Comparison of ENCODE assay signal across 8 cellular contexts in the genomic region with DNA sequence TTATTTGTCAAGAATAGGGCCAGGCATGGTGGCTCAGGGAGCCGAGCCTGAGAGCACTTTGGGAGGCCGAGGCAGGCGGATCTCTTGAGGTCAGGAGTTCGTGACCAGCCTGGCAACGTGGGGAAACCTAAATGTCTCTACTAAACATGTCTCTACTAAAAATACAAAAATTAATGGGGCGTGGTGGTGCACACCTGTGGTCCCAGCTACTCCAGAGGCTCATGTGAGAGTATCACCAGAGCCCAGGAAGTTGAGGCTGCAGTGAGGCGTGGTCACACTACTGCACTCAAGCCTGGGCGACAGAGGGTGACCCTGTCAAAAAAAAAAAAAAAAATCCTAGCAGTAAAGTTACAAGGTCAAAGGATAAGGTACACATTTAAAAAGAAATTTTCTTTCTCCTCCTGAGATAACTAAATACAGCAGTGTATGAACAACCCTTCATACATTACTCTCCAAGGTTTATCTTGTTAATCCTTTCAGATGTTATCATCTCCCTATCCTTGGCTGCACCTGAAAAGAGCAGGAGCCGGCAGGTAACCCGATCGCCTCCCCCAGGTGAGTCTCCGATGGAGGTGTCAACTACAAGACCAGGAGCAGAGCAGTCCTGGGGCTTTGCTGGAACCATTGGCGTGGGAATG.
DNase-seq lines count a peak whose midpoint lies in the region; ATAC-seq, FAIRE-seq and TF ChIP-seq lines count a peak whose summit lies in the region.

No MANE protein-coding gene starts in this region.

- WGBS in heart right ventricle, 2 donors = 48 to 53% methylated on average over 13 of the region's 13 CpGs
- WGBS in HepG2 (ENCODE audit: low lambda C conversion rate) = 21% methylated on average over 11 of the region's 13 CpGs
- 44% methylated on average over 13 of the region's 13 CpGs for WGBS in urinary bladder

- H3K36me3 Mint-ChIP-seq in activated naive CD8-positive, alpha-beta T cell treated with anti-CD3 and anti-CD28 coated beads, Interleukin-2, amount 50 U/mL, for 24 hours (ENCODE audit: low read depth) = no peaks in the 10 kb centered on the region

- CTCF ChIA-PET in HepG2 (lab: Yijun Ruan, JAX; ENCODE audit: low intra/inter-chr PET ratio, low total read pairs) = no interaction called here

- H4K20me1 ChIP-seq in HepG2 (ENCODE audit: insufficient read depth, low read length) = 0 out of 2 replicates have a peak, but pooled peaks cover under 1% of the 10 kb centered on the region

- POLR2A ChIA-PET in HepG2 (lab: Yijun Ruan, JAX) = interaction anchor here (1.6 kb wide), 1 partner anchor 122 kb away, joined by 10 read pairs; a partner anchor contains a TSS

- no peak overlapping the region for H2AFZ ChIP-seq in HepG2 (ENCODE audit: low read length)

- no peak for TF ChIP-seq RAD21 in HepG2 (CRISPR knock-in tag; IDR thresholded peaks at IDR 0.05)

- TF ChIP-seq EP300 in HepG2 (IDR thresholded peaks at IDR 0.05; ENCODE audit: low read depth in 2 of 2, low read length in 2 of 2) (no peak), HepG2 (CRISPR knock-in tag; IDR thresholded peaks at IDR 0.05; ENCODE audit: borderline replicate concordance) (no peak)

- H3K4me1 ChIP-seq in heart right ventricle (peaks cover 0 to 22% (median 8%) of the 10 kb centered on the region in 9 donors), HepG2 (ENCODE audit: insufficient read depth, low read length) (peaks cover 48% of the 10 kb centered on the region), urinary bladder (ENCODE audit: insufficient read depth) (no peaks in the 10 kb centered on the region)

- peak overlapping the region in 9 of 10 donors; percentile 96 to 99 (median 98) for H3K27ac ChIP-seq in heart right ventricle
- peak overlapping the region; percentile 91 for H3K27ac ChIP-seq in HepG2 (ENCODE audit: extremely low read length, insufficient read depth, low read length)
- peak overlapping the region; percentile 98 for H3K27ac ChIP-seq in urinary bladder (ENCODE audit: low read depth)

- peaks cover 37% of the 10 kb centered on the region for H3K79me2 ChIP-seq in HepG2 (ENCODE audit: insufficient read depth, low read length)

- DNase-seq in heart right ventricle (no peak), Right ventricle myocardium inferior (ENCODE audit: missing footprints) (no peak), HepG2 (ENCODE audit: low spot score) (no peak), cortex of kidney (lab: John Stamatoyannopoulos, UW) (no peak), NCI-H345 (lab: John Stamatoyannopoulos, UW) (no peak), OCI-M2 (lab: John Stamatoyannopoulos, UW; ENCODE audit: unreplicated experiment) (no peak)
- no peak for DNase-seq in activated naive CD8-positive, alpha-beta T cell treated with anti-CD3 and anti-CD28 coated beads, Interleukin-2, amount 50 U/mL, for 24 hours

- FAIRE-seq in HepG2 (lab: Jason Lieb, UNC) = no peak

- peaks cover 19% of the 10 kb centered on the region for H3K4me1 Mint-ChIP-seq in activated naive CD8-positive, alpha-beta T cell treated with anti-CD3 and anti-CD28 coated beads, Interleukin-2, amount 50 U/mL, for 24 hours

- H3K4me3 ChIP-seq in heart right ventricle (peak overlapping the region; percentile 66 to 96 (median 88)), HepG2 (replicated peaks in 1 of 3; ENCODE audit: insufficient read depth in 1 of 3, low read depth in 2 of 3, low read length in 3 of 3) (peak overlapping the region; percentile 87 to 96 (median 94)), urinary bladder (ENCODE audit: low read depth, low read length) (peak overlapping the region; percentile 81)

- no peak for ATAC-seq in heart right ventricle
- ATAC-seq in Right ventricle myocardium inferior = no peak
- no peak for ATAC-seq in activated naive CD8-positive, alpha-beta T cell treated with anti-CD3 and anti-CD28 coated beads, Interleukin-2, amount 50 U/mL, for 24 hours
- peak; percentile 1; the same call in 1 of the 3 replicates for ATAC-seq in HepG2

- H3K27me3 ChIP-seq in heart right ventricle (no peaks in the 10 kb centered on the region), HepG2 (ENCODE audit: control insufficient read depth in 1 of 2, insufficient read depth in 2 of 2, low read length in 2 of 2) (no peaks in the 10 kb centered on the region; a peak in 1 of 5 replicates)

- H3K4me3 Mint-ChIP-seq in activated naive CD8-positive, alpha-beta T cell treated with anti-CD3 and anti-CD28 coated beads, Interleukin-2, amount 50 U/mL, for 24 hours = peak overlapping the region; percentile 93

- in situ Hi-C loops in HepG2 (cut with HindIII; ENCODE audit: extremely low pct_ligation_motif_present, low pct_unique_long_range_greater_than_20kb) = no loop called here

- no peak for TF ChIP-seq POLR2A in HepG2 (IDR thresholded peaks at IDR 0.05; ENCODE audit: insufficient read depth in 1 of 2, low read depth in 2 of 2, low read length in 2 of 2)

- H3K36me3 ChIP-seq in heart right ventricle = no peaks in the 10 kb centered on the region
- no peaks in the 10 kb centered on the region for H3K36me3 ChIP-seq in HepG2 (replicated peaks in 1 of 2; ENCODE audit: control insufficient read depth in 1 of 2, insufficient read depth in 2 of 2, low read length in 2 of 2)
- no peaks in the 10 kb centered on the region for H3K36me3 ChIP-seq in urinary bladder (ENCODE audit: insufficient read depth)

- no peaks in the 10 kb centered on the region for H3K9me3 Mint-ChIP-seq in activated naive CD8-positive, alpha-beta T cell treated with anti-CD3 and anti-CD28 coated beads, Interleukin-2, amount 50 U/mL, for 24 hours

- H3K27me3 Mint-ChIP-seq in activated naive CD8-positive, alpha-beta T cell treated with anti-CD3 and anti-CD28 coated beads, Interleukin-2, amount 50 U/mL, for 24 hours = no peaks in the 10 kb centered on the region

- H3K9me3 ChIP-seq in heart right ventricle (no peaks in the 10 kb centered on the region), HepG2 (ENCODE audit: low read length) (no peaks in the 10 kb centered on the region)

- H3K9ac ChIP-seq in HepG2 (ENCODE audit: insufficient read depth, low read depth, low read length) = peak overlapping the region; percentile 86

- H3K27ac Mint-ChIP-seq in activated naive CD8-positive, alpha-beta T cell treated with anti-CD3 and anti-CD28 coated beads, Interleukin-2, amount 50 U/mL, for 24 hours = peak overlapping the region; percentile 14

- TF ChIP-seq CTCF in heart right ventricle (IDR thresholded peaks at IDR 0.05) (no peak), HepG2 (CRISPR knock-in tag; IDR thresholded peaks at IDR 0.05) (no peak)

- intact Hi-C loops in heart right ventricle (cut with DNase I) = loop anchor here in 4 of 10 donors (1.0 to 10.0 kb wide), 3 partner anchors 122 to 125 kb away; a partner anchor contains a TSS
- intact Hi-C loops in Right ventricle myocardium inferior (cut with DNase I) = loop anchor here (2.0 kb wide), 1 partner anchor 123 kb away; a partner anchor contains a TSS
- intact Hi-C loops in HepG2 (cut with micrococcal nuclease; ENCODE audit: unreplicated experiment) = no loop called here

- BruUV-seq in HepG2 (replicated peaks; lab: Mats Ljungman, UMichigan) = no TSS peak

- peak overlapping the region; percentile 83 for H3K4me2 ChIP-seq in HepG2 (ENCODE audit: low read depth, low read length)

TF ChIP-seq in HepG2, 621 proteins besides CTCF, POLR2A, EP300 and RAD21 (continues in another document):
- TF ChIP-seq, protein P1, sequence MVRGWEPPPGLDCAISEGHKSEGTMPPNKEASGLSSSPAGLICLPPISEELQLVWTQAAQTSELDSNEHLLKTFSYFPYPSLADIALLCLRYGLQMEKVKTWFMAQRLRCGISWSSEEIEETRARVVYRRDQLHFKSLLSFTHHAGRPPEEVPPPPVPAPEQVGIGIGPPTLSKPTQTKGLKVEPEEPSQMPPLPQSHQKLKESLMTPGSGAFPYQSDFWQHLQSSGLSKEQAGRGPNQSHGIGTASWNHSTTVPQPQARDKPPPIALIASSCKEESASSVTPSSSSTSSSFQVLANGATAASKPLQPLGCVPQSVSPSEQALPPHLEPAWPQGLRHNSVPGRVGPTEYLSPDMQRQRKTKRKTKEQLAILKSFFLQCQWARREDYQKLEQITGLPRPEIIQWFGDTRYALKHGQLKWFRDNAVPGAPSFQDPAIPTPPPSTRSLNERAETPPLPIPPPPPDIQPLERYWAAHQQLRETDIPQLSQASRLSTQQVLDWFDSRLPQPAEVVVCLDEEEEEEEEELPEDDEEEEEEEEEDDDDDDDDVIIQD (CRISPR knock-in tag; IDR thresholded peaks at IDR 0.05; ENCODE audit: low read depth) = no peak
- TF ChIP-seq SAP130 (CRISPR knock-in tag; IDR thresholded peaks at IDR 0.05; ENCODE audit: low read depth) (no peak), SNAPC2 (CRISPR knock-in tag; IDR thresholded peaks at IDR 0.05) (no peak), ARID2 (CRISPR knock-in tag; IDR thresholded peaks at IDR 0.05; ENCODE audit: borderline replicate concordance) (no peak)
- TF ChIP-seq, protein P2, sequence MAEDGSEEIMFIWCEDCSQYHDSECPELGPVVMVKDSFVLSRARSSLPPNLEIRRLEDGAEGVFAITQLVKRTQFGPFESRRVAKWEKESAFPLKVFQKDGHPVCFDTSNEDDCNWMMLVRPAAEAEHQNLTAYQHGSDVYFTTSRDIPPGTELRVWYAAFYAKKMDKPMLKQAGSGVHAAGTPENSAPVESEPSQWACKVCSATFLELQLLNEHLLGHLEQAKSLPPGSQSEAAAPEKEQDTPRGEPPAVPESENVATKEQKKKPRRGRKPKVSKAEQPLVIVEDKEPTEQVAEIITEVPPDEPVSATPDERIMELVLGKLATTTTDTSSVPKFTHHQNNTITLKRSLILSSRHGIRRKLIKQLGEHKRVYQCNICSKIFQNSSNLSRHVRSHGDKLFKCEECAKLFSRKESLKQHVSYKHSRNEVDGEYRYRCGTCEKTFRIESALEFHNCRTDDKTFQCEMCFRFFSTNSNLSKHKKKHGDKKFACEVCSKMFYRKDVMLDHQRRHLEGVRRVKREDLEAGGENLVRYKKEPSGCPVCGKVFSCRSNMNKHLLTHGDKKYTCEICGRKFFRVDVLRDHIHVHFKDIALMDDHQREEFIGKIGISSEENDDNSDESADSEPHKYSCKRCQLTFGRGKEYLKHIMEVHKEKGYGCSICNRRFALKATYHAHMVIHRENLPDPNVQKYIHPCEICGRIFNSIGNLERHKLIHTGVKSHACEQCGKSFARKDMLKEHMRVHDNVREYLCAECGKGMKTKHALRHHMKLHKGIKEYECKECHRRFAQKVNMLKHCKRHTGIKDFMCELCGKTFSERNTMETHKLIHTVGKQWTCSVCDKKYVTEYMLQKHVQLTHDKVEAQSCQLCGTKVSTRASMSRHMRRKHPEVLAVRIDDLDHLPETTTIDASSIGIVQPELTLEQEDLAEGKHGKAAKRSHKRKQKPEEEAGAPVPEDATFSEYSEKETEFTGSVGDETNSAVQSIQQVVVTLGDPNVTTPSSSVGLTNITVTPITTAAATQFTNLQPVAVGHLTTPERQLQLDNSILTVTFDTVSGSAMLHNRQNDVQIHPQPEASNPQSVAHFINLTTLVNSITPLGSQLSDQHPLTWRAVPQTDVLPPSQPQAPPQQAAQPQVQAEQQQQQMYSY (CRISPR knock-in tag; IDR thresholded peaks at IDR 0.05) = 0 out of 2 replicates have a peak, but pooled peaks have one; percentile 67
